Comparison of ENCODE assay signal across 10 cellular contexts in the genomic region with DNA sequence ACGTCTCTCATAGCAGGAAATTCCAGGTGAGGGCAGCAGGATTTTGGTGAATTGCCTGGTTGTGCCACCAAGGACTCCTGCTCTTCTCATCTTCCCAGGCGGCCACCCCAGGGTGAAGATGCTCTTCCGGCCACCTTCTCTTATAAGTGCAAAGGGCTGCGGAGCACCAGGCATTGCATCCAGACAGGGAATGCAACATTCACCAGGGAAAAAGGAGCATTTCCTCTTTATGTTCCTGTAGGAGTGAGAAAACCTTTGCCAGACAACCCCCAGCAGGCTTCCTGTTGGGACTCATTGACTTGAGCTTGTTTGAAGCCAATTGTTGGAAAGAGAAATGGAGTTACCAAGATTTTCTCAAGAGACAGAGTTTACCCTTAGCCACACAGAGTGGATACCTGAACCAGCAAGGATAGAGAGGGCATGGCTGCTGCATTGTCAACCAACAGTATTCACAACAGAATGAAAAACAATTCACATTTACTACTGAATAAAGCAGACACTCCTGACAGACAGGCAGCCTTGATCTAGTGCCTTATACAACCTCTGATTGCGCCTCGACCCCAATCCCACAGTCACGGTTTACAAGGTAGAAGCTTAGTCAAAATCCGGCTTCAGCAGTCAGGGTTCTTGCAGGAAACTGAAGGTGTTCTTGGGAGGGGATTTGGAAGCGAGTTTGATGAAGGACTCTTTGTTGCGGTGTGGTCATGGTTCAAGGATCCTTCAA. TPM values are rescaled to one million over a fixed set of nuclear protein-coding genes. Genes with fewer than 3 reads are reported as not detected.
DNase-seq lines count a peak whose midpoint lies in the region; ATAC-seq lines count a peak whose summit lies in the region.
"Had no signal": no experiment of that assay in that cellular context is flagged by ENCODE, and none has a peak within 500 bp of the region (broad histone marks: within the 10 kb centered on the region; RNA-seq: fewer than 3 reads in every experiment).

No MANE protein-coding gene starts in this region.

- ATAC-seq in stimulated activated effector memory CD8-positive, alpha-beta T cell treated with anti-CD3 and anti-CD28 coated beads, Interleukin-12 subunit alpha, Interleukin-12 subunit beta, amount 100 ng/mL, for 72 hours = no peak
- ATAC-seq in HG02884 (IDR thresholded peaks at IDR 0.05; ENCODE audit: unreplicated experiment) = no peak
- ATAC-seq in GM21576 (IDR thresholded peaks at IDR 0.05; ENCODE audit: unreplicated experiment) = no peak
- no peak for ATAC-seq in HG02885 (IDR thresholded peaks at IDR 0.05; ENCODE audit: poor library complexity, unreplicated experiment)

- no peak for DNase-seq in activated T-cell treated with anti-CD3 and anti-CD28 coated beads, Interleukin-2, amount 50 U/mL, for 24 hours
- DNase-seq in activated T-cell treated with anti-CD3 and anti-CD28 coated beads, Interleukin-2, amount 50 U/mL, for 48 hours = no peak
- no peak for DNase-seq in T-helper 2 cell treated with Interferon-gamma antibody and Interleukin-4, amounts not matched to agents 5 μg/mL and 100 μg/mL, for 36 hours (ENCODE audit: low spot score)
- no peak for DNase-seq in immature natural killer cell
- DNase-seq in stimulated activated effector memory CD8-positive, alpha-beta T cell treated with anti-CD3 and anti-CD28 coated beads, Interleukin-12 subunit alpha, Interleukin-12 subunit beta, amount 100 ng/mL, for 72 hours (ENCODE audit: low spot score in 2 of 2) = no peak
- DNase-seq: effector CD4-positive, alpha-beta T cell; NCI-H524 had no signal

- H3K4me1 Mint-ChIP-seq in activated T-cell treated with anti-CD3 and anti-CD28 coated beads, Interleukin-2, amount 50 U/mL, for 24 hours (ENCODE audit: low read depth) = peaks cover 36% of the 10 kb centered on the region
- peaks cover 32% of the 10 kb centered on the region for H3K4me1 Mint-ChIP-seq in T-helper 2 cell treated with Interferon-gamma antibody and Interleukin-4, amounts not matched to agents 5 μg/mL and 100 μg/mL, for 36 hours (ENCODE audit: low read depth)
- peaks cover 35 to 47% of the 10 kb centered on the region in 2 donors for H3K4me1 Mint-ChIP-seq in immature natural killer cell
- H3K4me1 Mint-ChIP-seq in stimulated activated effector memory CD8-positive, alpha-beta T cell treated with anti-CD3 and anti-CD28 coated beads, Interleukin-12 subunit alpha, Interleukin-12 subunit beta, amount 100 ng/mL, for 72 hours = peaks cover 41% of the 10 kb centered on the region

- H3K27ac Mint-ChIP-seq in activated T-cell treated with anti-CD3 and anti-CD28 coated beads, Interleukin-2, amount 50 U/mL, for 24 hours = peak overlapping the region; percentile 88
- peak overlapping the region; percentile 92 for H3K27ac Mint-ChIP-seq in T-helper 2 cell treated with Interferon-gamma antibody and Interleukin-4, amounts not matched to agents 5 μg/mL and 100 μg/mL, for 36 hours
- peak overlapping the region; percentile 77 to 93 (median 89) for H3K27ac Mint-ChIP-seq in immature natural killer cell
- H3K27ac Mint-ChIP-seq in stimulated activated effector memory CD8-positive, alpha-beta T cell treated with anti-CD3 and anti-CD28 coated beads, Interleukin-12 subunit alpha, Interleukin-12 subunit beta, amount 100 ng/mL, for 72 hours = peak overlapping the region; percentile 91

- peak overlapping the region; percentile 84 for H3K4me3 Mint-ChIP-seq in activated T-cell treated with anti-CD3 and anti-CD28 coated beads, Interleukin-2, amount 50 U/mL, for 24 hours
- peak overlapping the region; percentile 79 for H3K4me3 Mint-ChIP-seq in T-helper 2 cell treated with Interferon-gamma antibody and Interleukin-4, amounts not matched to agents 5 μg/mL and 100 μg/mL, for 36 hours
- H3K4me3 Mint-ChIP-seq in immature natural killer cell = peak overlapping the region; percentile 81 to 92 (median 83)
- peak overlapping the region; percentile 85 for H3K4me3 Mint-ChIP-seq in stimulated activated effector memory CD8-positive, alpha-beta T cell treated with anti-CD3 and anti-CD28 coated beads, Interleukin-12 subunit alpha, Interleukin-12 subunit beta, amount 100 ng/mL, for 72 hours

- peaks cover 6% of the 10 kb centered on the region for H3K36me3 Mint-ChIP-seq in activated T-cell treated with anti-CD3 and anti-CD28 coated beads, Interleukin-2, amount 50 U/mL, for 24 hours (ENCODE audit: low read depth)
- H3K36me3 Mint-ChIP-seq in T-helper 2 cell treated with Interferon-gamma antibody and Interleukin-4, amounts not matched to agents 5 μg/mL and 100 μg/mL, for 36 hours (ENCODE audit: low read depth) = peaks cover 3% of the 10 kb centered on the region
- H3K36me3 Mint-ChIP-seq in immature natural killer cell = no peaks in the 10 kb centered on the region
- peaks cover 8% of the 10 kb centered on the region for H3K36me3 Mint-ChIP-seq in stimulated activated effector memory CD8-positive, alpha-beta T cell treated with anti-CD3 and anti-CD28 coated beads, Interleukin-12 subunit alpha, Interleukin-12 subunit beta, amount 100 ng/mL, for 72 hours

- no peaks in the 10 kb centered on the region for H3K9me3 Mint-ChIP-seq in activated T-cell treated with anti-CD3 and anti-CD28 coated beads, Interleukin-2, amount 50 U/mL, for 24 hours
- no peaks in the 10 kb centered on the region for H3K9me3 Mint-ChIP-seq in T-helper 2 cell treated with Interferon-gamma antibody and Interleukin-4, amounts not matched to agents 5 μg/mL and 100 μg/mL, for 36 hours
- H3K9me3 Mint-ChIP-seq in immature natural killer cell = no peaks in the 10 kb centered on the region
- no peaks in the 10 kb centered on the region for H3K9me3 Mint-ChIP-seq in stimulated activated effector memory CD8-positive, alpha-beta T cell treated with anti-CD3 and anti-CD28 coated beads, Interleukin-12 subunit alpha, Interleukin-12 subunit beta, amount 100 ng/mL, for 72 hours

- no peaks in the 10 kb centered on the region for H3K27me3 Mint-ChIP-seq in activated T-cell treated with anti-CD3 and anti-CD28 coated beads, Interleukin-2, amount 50 U/mL, for 24 hours
- peaks cover 5% of the 10 kb centered on the region for H3K27me3 Mint-ChIP-seq in T-helper 2 cell treated with Interferon-gamma antibody and Interleukin-4, amounts not matched to agents 5 μg/mL and 100 μg/mL, for 36 hours (ENCODE audit: low read depth)
- H3K27me3 Mint-ChIP-seq in immature natural killer cell (ENCODE audit: low read depth in 3 of 3) = peaks cover 3 to 11% (median 3%) of the 10 kb centered on the region in 3 donors

RNA-seq across cellular contexts. Expression of gene ATP11A, which starts 1.8 kb away (rescaled TPM):
- polyA plus RNA-seq in immature natural killer cell = 1 to 10 TPM in 1 of 3 donors, under 1 TPM in 1, not detected in 1; 0.96 to 2.9 TPM
